ENCODE assay signal across 8 cellular contexts in the genomic region with DNA sequence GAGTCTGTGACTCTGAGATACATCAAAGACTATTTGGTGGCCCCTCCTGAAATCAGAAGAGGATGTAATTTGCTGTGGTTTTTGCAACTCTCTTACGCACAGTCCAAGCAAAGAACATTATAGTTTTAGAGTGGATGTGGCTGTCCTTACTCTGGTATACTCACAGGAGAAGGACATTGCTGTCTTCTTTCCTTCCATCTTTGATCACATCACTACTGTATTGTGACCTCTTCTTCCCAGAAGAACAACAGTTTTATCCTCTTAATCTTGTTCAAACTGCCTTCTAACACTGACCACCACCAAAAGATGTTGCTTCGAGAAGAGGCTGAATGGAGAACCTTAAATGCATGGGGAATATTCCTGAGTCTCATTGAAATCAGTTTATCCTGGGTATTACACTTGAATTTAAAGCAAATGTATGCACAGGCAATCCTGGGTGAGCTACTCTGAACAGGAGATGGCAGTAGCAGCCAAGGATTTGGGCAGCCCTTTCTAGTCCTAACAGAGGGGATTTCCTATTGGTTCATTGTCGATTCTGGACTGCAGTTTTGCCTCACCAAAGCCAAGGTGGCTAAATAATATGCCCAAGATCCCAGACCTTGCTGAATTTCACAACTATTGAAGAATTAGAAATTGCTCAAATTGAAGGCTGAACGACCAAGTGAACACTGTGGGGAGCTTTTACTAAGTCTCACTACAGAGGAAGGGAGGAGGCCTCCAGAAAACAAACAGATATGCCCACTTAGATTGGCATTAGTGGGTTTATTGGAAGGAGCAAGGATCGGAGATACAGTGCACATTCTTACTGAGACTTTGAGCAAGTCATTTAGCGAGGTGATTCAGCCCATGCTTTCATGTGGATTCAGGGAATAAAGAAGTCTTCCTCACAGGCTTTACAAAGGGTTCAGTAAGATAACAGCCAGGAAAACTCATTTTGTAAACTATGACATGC.
DNase-seq lines count a peak whose midpoint lies in the region; ATAC-seq and TF ChIP-seq lines count a peak whose summit lies in the region.

No MANE protein-coding gene starts in this region.

- ATAC-seq in GM18907 (IDR thresholded peaks at IDR 0.05; ENCODE audit: unreplicated experiment), result peak; percentile 94
- ATAC-seq in HG03103 (IDR thresholded peaks at IDR 0.05; ENCODE audit: low read depth, unreplicated experiment), result peak; percentile 89

- no peaks in the 10 kb centered on the region for H3K9me3 Mint-ChIP-seq in immature natural killer cell

- H3K4me3 Mint-ChIP-seq in immature natural killer cell, result no peak overlapping the region

- peak overlapping the region in 1 of 2 donors; percentile 36 for H3K27ac ChIP-seq in coronary artery

- H3K27ac Mint-ChIP-seq in immature natural killer cell, result no peak overlapping the region

- peak; percentile 42 for DNase-seq in COLO829 (ENCODE audit: low spot score)
- peak; percentile 27 for DNase-seq in NCI-H510A treated with DMSO at 0.1 percent for 48 hours (lab: John Stamatoyannopoulos, UW)
- no peak for DNase-seq in coronary artery (ENCODE audit: low spot score)
- DNase-seq in lung microvascular endothelial cell (ENCODE audit: low read depth in 2 of 2), result peak; percentile 90 to 91
- no peak for DNase-seq in DMS153 (lab: John Stamatoyannopoulos, UW)
- DNase-seq in immature natural killer cell, result no peak

- H3K36me3 Mint-ChIP-seq in immature natural killer cell, result no peaks in the 10 kb centered on the region

- no peaks in the 10 kb centered on the region for H3K4me1 Mint-ChIP-seq in immature natural killer cell

- peak; percentile 44 for TF ChIP-seq CTCF in coronary artery (IDR thresholded peaks at IDR 0.05)

- no peaks in the 10 kb centered on the region for H3K27me3 Mint-ChIP-seq in immature natural killer cell (ENCODE audit: low read depth in 3 of 3)

- no peak overlapping the region for H3K4me3 ChIP-seq in coronary artery

Comparison
In these comparisons a context has a peak if more than half of its experiments do, and no peak if none do; other contexts are left out.
1. DNase-seq: peak in COLO829 (single experiment), NCI-H510A treated with DMSO at 0.1 percent for 48 hours (single experiment) and lung microvascular endothelial cell (2 of 2); none in coronary artery (single experiment), DMS153 (single experiment) and immature natural killer cell (0 of 3).